Comparison of ENCODE assay signal across 8 cellular contexts in genomic region chr3:52798978-52799476, GRCh38. TPM values are rescaled to one million over a fixed set of nuclear protein-coding genes. Genes with fewer than 3 reads are reported as not detected.
DNase-seq lines count a peak whose midpoint lies in the region; ATAC-seq and TF ChIP-seq lines count a peak whose summit lies in the region.

No MANE protein-coding gene starts in this region.

- H3K36me3 ChIP-seq in breast epithelium, result no peaks in the 10 kb centered on the region
- no peaks in the 10 kb centered on the region for H3K36me3 ChIP-seq in OCI-LY7 (ENCODE audit: insufficient read depth, low read length)
- no peaks in the 10 kb centered on the region for H3K36me3 ChIP-seq in thoracic aorta

- DNase-seq in MCF 10A (ENCODE audit: unreplicated experiment) (peak; percentile 68), breast epithelium (ENCODE audit: low spot score in 2 of 2) (no peak), OCI-LY7 (ENCODE audit: low spot score) (peak; percentile 41), fibroblast of mammary gland (ENCODE audit: low read depth) (peak; percentile 12), thoracic aorta (ENCODE audit: low spot score) (no peak), NCI-H128 (lab: John Stamatoyannopoulos, UW; ENCODE audit: unreplicated experiment) (no peak), NCI-H1436 (lab: John Stamatoyannopoulos, UW) (no peak)

- H3K27me3 Mint-ChIP-seq in MCF 10A (ENCODE audit: insufficient read depth, unreplicated experiment), result no peaks in the 10 kb centered on the region

- TF ChIP-seq CTCF in MCF 10A (IDR thresholded peaks at IDR 0.05; ENCODE audit: unreplicated experiment) (peak; percentile 50), breast epithelium (IDR thresholded peaks at IDR 0.05) (no peak), OCI-LY7 (conservative IDR thresholded peaks at IDR 0.05; ENCODE audit: low read length) (peak; percentile 80), fibroblast of mammary gland (conservative IDR thresholded peaks at IDR 0.05; ENCODE audit: control insufficient read depth, insufficient read depth, low read depth, low read length) (peak; percentile 63), thoracic aorta (IDR thresholded peaks at IDR 0.05) (peak; percentile 21)

- no peaks in the 10 kb centered on the region for H3K9me3 ChIP-seq in breast epithelium
- no peaks in the 10 kb centered on the region for H3K9me3 ChIP-seq in OCI-LY7 (ENCODE audit: low read length)
- H3K9me3 ChIP-seq in thoracic aorta, result no peaks in the 10 kb centered on the region

- ATAC-seq in thoracic aorta (ENCODE audit: insufficient number of reproducible peaks, low FRiP score, low read depth) (no peak), HG02870 (IDR thresholded peaks at IDR 0.05; ENCODE audit: unreplicated experiment) (no peak)

- no peak overlapping the region for H3K27ac Mint-ChIP-seq in MCF 10A (ENCODE audit: low read depth, unreplicated experiment)

- no peak overlapping the region for H3K4me3 Mint-ChIP-seq in MCF 10A (ENCODE audit: unreplicated experiment)

- no peaks in the 10 kb centered on the region for H3K27me3 ChIP-seq in breast epithelium
- no peaks in the 10 kb centered on the region for H3K27me3 ChIP-seq in thoracic aorta (replicated peaks; ENCODE audit: insufficient read depth)

- no peak for TF ChIP-seq POLR2A in breast epithelium (IDR thresholded peaks at IDR 0.05)

- no peak overlapping the region for H2AFZ ChIP-seq in OCI-LY7 (ENCODE audit: low read length)

- H3K9me2 ChIP-seq in OCI-LY7 (ENCODE audit: insufficient read depth, low read length), result no peaks in the 10 kb centered on the region

- no peak overlapping the region for H3K4me2 ChIP-seq in OCI-LY7 (ENCODE audit: low read length)

- no peaks in the 10 kb centered on the region for H4K20me1 ChIP-seq in OCI-LY7 (ENCODE audit: insufficient read depth, low read length)

- POLR2A ChIA-PET in MCF 10A (lab: Yijun Ruan, JAX) (no interaction called here), OCI-LY7 (lab: Charles Lee) (interaction anchor here (0.5 kb wide), 1 partner anchor 631 kb away, joined by 3 read pairs; no protein-coding TSS in a partner anchor)

- H3K4me3 ChIP-seq in breast epithelium, result no peak overlapping the region
- no peak overlapping the region for H3K4me3 ChIP-seq in OCI-LY7 (ENCODE audit: low read depth, low read length, poor library complexity, severe bottlenecking)
- no peak overlapping the region for H3K4me3 ChIP-seq in fibroblast of mammary gland (ENCODE audit: control insufficient read depth, low read depth, low read length)
- H3K4me3 ChIP-seq in thoracic aorta, result no peak overlapping the region

- intact Hi-C loops in MCF 10A (cut with micrococcal nuclease), result no loop called here
- intact Hi-C loops in breast epithelium (cut with DNase I; ENCODE audit: low total_unique reads), result no loop called here
- intact Hi-C loops in OCI-LY7 (cut with micrococcal nuclease; ENCODE audit: unreplicated experiment), result no loop called here

- H3K4me1 Mint-ChIP-seq in MCF 10A (ENCODE audit: insufficient read depth, unreplicated experiment), result peaks cover 24% of the 10 kb centered on the region

- no peaks in the 10 kb centered on the region for H3K36me3 Mint-ChIP-seq in MCF 10A (ENCODE audit: insufficient read depth, unreplicated experiment)

- BruUV-seq in MCF 10A (replicated peaks; lab: Mats Ljungman, UMichigan) (no TSS peak), OCI-LY7 (replicated peaks; lab: Mats Ljungman, UMichigan) (no TSS peak)

- no peaks in the 10 kb centered on the region for H3K4me1 ChIP-seq in breast epithelium
- H3K4me1 ChIP-seq in OCI-LY7 (ENCODE audit: insufficient read depth, low read length, poor library complexity, severe bottlenecking), result no peaks in the 10 kb centered on the region
- H3K4me1 ChIP-seq in thoracic aorta (ENCODE audit: control insufficient read depth in 1 of 2, low read depth in 2 of 2), result peaks cover 0 to 9% of the 10 kb centered on the region in 2 donors

- no peaks in the 10 kb centered on the region for H3K9me3 Mint-ChIP-seq in MCF 10A (ENCODE audit: unreplicated experiment)

- no peaks in the 10 kb centered on the region for H3K79me2 ChIP-seq in OCI-LY7 (ENCODE audit: insufficient read depth, low read depth, low read length)

- CTCF ChIA-PET in MCF 10A (lab: Yijun Ruan, JAX) (interaction anchor here (0.7 to 1.9 kb wide), 17 partner anchors 10 to 273 kb away, joined by 3 to 9 read pairs (median 4); no protein-coding TSS in a partner anchor), OCI-LY7 (lab: Charles Lee; ENCODE audit: unreplicated experiment) (interaction anchor here (0.9 kb wide), 1 partner anchor 13 kb away, joined by 3 read pairs; no protein-coding TSS in a partner anchor)

- no peak overlapping the region for H3K27ac ChIP-seq in breast epithelium
- no peak overlapping the region for H3K27ac ChIP-seq in OCI-LY7 (ENCODE audit: low read depth, low read length, poor library complexity, severe bottlenecking)
- no peak overlapping the region for H3K27ac ChIP-seq in thoracic aorta

RNA-seq across cellular contexts. Expression of gene ITIH3, which starts 4.4 kb away (rescaled TPM):
- not detected in 2 replicates for total RNA-seq in MCF 10A (2022)
- total RNA-seq in breast epithelium, result 1 to 10 TPM in 1 of 3 donors, under 1 TPM in 2; 0.64 to 6.6 (median 0.88) TPM
- total RNA-seq in OCI-LY7 (2014; rRNA removed; shearing (Covaris generic)), result not detected in 2 replicates
- not detected in 2 replicates for total RNA-seq in OCI-LY7 (2022)
- total RNA-seq in thoracic aorta, result 10 to 100 TPM in 1 of 2 donors, 1 to 10 TPM in 1; 2.6 to 14.2 TPM

RNA-seq across cellular contexts. Expression of gene ITIH1, which starts 21.6 kb away (rescaled TPM):
- total RNA-seq in MCF 10A (2022), result not detected in 2 replicates
- total RNA-seq in breast epithelium, result under 1 TPM in 2 of 3 donors, not detected in 1; 0.32 to 0.33 TPM
- not detected in 2 replicates for total RNA-seq in OCI-LY7 (2014; rRNA removed; shearing (Covaris generic))
- total RNA-seq in OCI-LY7 (2022), result not detected in 2 replicates
- total RNA-seq in thoracic aorta, result not detected

RNA-seq across cellular contexts. Expression of gene NEK4, which starts 28.3 kb away (rescaled TPM):
- total RNA-seq in MCF 10A (2022) (24.6 and 32.1 TPM in 2 replicates), breast epithelium (10 to 100 TPM; 16.5 to 32.4 (median 30.0) TPM), OCI-LY7 (2022) (27.5 and 29.6 TPM in 2 replicates), thoracic aorta (10 to 100 TPM; 17.5 to 24.4 TPM)
- 27.6 and 38.6 TPM in 2 replicates for total RNA-seq in OCI-LY7 (2014; rRNA removed; shearing (Covaris generic))

RNA-seq across cellular contexts. Expression of gene ITIH4, which starts 31.4 kb away (rescaled TPM):
- 0.58 and 2.9 TPM in 2 replicates for total RNA-seq in MCF 10A (2022)
- 1 to 10 TPM; 5.6 to 9.5 (median 5.8) TPM for total RNA-seq in breast epithelium
- total RNA-seq in OCI-LY7 (2014; rRNA removed; shearing (Covaris generic)), result 2.1 and 13.3 TPM in 2 replicates
- total RNA-seq in OCI-LY7 (2022), result 2.2 and 4.6 TPM in 2 replicates
- 10 to 100 TPM; 50.6 to 51.4 TPM for total RNA-seq in thoracic aorta

RNA-seq across cellular contexts. Expression of gene MUSTN1, which starts 35.8 kb away (rescaled TPM):
- total RNA-seq in MCF 10A (2022) (2.3 TPM in 1 of 2 replicates, not detected in the other), breast epithelium (10 to 100 TPM in 1 of 3 donors, 1 to 10 TPM in 2; 5.9 to 13.0 (median 6.9) TPM), OCI-LY7 (2022) (1.7 and 2.8 TPM in 2 replicates), thoracic aorta (10 to 100 TPM; 21.0 to 33.8 TPM)
- total RNA-seq in OCI-LY7 (2014; rRNA removed; shearing (Covaris generic)), result 0.28 and 2.7 TPM in 2 replicates

Comparison
In these comparisons a context has a peak if more than half of its experiments do, and no peak if none do; other contexts are left out.
1. DNase-seq: peak in MCF 10A (single experiment), OCI-LY7 (single experiment) and fibroblast of mammary gland (single experiment); none in breast epithelium (0 of 2), thoracic aorta (single experiment), NCI-H128 (single experiment) and NCI-H1436 (single experiment).
2. CTCF ChIP-seq: peak in MCF 10A (single experiment), OCI-LY7 (single experiment), fibroblast of mammary gland (single experiment) and thoracic aorta (single experiment); none in breast epithelium (0 of 3).